ENCODE assay signal across 19 cellular contexts in genomic region chr6:38522322-38522721, GRCh38.
A peak's percentile ranks its signal among the peaks of the same experiment; 100 is the strongest.
DNase-seq lines count a peak whose midpoint lies in the region; ATAC-seq and TF ChIP-seq lines count a peak whose summit lies in the region.
"Had no signal": no experiment of that assay in that cellular context is flagged by ENCODE, and none has a peak within 500 bp of the region (broad histone marks: within the 10 kb centered on the region; RNA-seq: fewer than 3 reads in every experiment).

No MANE protein-coding gene starts in this region.

- no peak overlapping the region for H3K9ac ChIP-seq in GM23248
- H3K9ac ChIP-seq: KMS-11 had no signal

- H4K20me1 ChIP-seq in GM23248 (ENCODE audit: insufficient read depth) = no peaks in the 10 kb centered on the region

- intact Hi-C loops in sciatic nerve (cut with DNase I) = no loop called here

- H3K79me2 ChIP-seq in GM23248 (ENCODE audit: insufficient read depth) = no peaks in the 10 kb centered on the region

- in situ Hi-C loops in GM23248 (cut with MboI) = no loop called here

- DNase-seq in GM23248 (peak; percentile 47), choroid plexus epithelial cell (ENCODE audit: low read depth) (peak; percentile 84), hepatic stellate cell (ENCODE audit: low spot score) (peak; percentile 31), sciatic nerve (ENCODE audit: low spot score) (no peak), GOT3 (lab: John Stamatoyannopoulos, UW) (no peak), COLO829 (ENCODE audit: low spot score) (no peak)
- no peak for DNase-seq in stimulated activated CD4-positive, alpha-beta T cell treated with anti-CD3 and anti-CD28 coated beads, Interleukin-4, amount 100 ng/mL, for 1 hour
- DNase-seq: activated CD8-positive, alpha-beta T cell treated with anti-CD3 and anti-CD28 coated beads for 36 hours; activated T-cell treated with anti-CD3 and anti-CD28 coated beads, Interleukin-2, amount 50 U/mL, for 24 hours; effector CD8-positive, alpha-beta T cell; NCI-H1092 treated with DMSO at 0.1 percent for 48 hours; NCI-H2081 treated with DMSO at 0.1 percent for 48 hours; NCI-H510A treated with DMSO at 0.1 percent for 48 hours; small intestine; stimulated activated CD4-positive, alpha-beta T cell treated with anti-CD3 and anti-CD28 coated beads, Interleukin-4, amount 100 ng/mL, for 4 hours had no signal

- H3K27ac ChIP-seq in GM23248 = no peak overlapping the region
- H3K27ac ChIP-seq: cardiac muscle cell, KMS-11 had no signal

- H3K4me3 ChIP-seq in GM23248 (no peak overlapping the region), choroid plexus epithelial cell (ENCODE audit: low read depth, low read length) (no peak overlapping the region)
- H3K4me3 ChIP-seq: cardiac muscle cell, esophagus muscularis mucosa had no signal

- no peak overlapping the region for H3K4me2 ChIP-seq in GM23248 (ENCODE audit: unreplicated experiment)
- H3K4me2 ChIP-seq: KMS-11 had no signal

- H2AFZ ChIP-seq in GM23248 = no peak overlapping the region

- H3K36me3 ChIP-seq in GM23248 (ENCODE audit: low read depth) = no peaks in the 10 kb centered on the region
- H3K36me3 ChIP-seq: cardiac muscle cell, esophagus muscularis mucosa had no signal

- no peaks in the 10 kb centered on the region for H3K9me3 ChIP-seq in GM23248 (ENCODE audit: low read depth)

- peaks cover 6% of the 10 kb centered on the region; the same call in 1 of the 2 replicates for H3K4me1 ChIP-seq in GM23248 (ENCODE audit: insufficient read depth)

- WGBS in GM23248 (ENCODE audit: low coverage in 1 of 2, low lambda C conversion rate in 2 of 2, missing lambda C conversion rate in 2 of 2), 2 experiments = 28 to 30% methylated on average over 2 of the region's 2 CpGs

- no peaks in the 10 kb centered on the region for H3K27me3 ChIP-seq in GM23248 (replicated peaks; ENCODE audit: insufficient read depth)
- H3K27me3 ChIP-seq: cardiac muscle cell, esophagus muscularis mucosa had no signal

- TF ChIP-seq CTCF in choroid plexus epithelial cell (conservative IDR thresholded peaks at IDR 0.05; ENCODE audit: low read depth, low read length) = no peak

- ATAC-seq in sciatic nerve (peak; percentile 52), GM19452 (IDR thresholded peaks at IDR 0.05; ENCODE audit: unreplicated experiment) (no peak)
- ATAC-seq: activated CD8-positive, alpha-beta T cell treated with anti-CD3 and anti-CD28 coated beads for 36 hours had no signal

- H3K9me2 ChIP-seq in GM23248 (ENCODE audit: insufficient read depth) = no peaks in the 10 kb centered on the region

- H3F3A ChIP-seq in GM23248 (ENCODE audit: insufficient read depth) = no peaks in the 10 kb centered on the region

Comparison
In these comparisons a context has a peak if more than half of its experiments do, and no peak if none do; other contexts are left out.
1. DNase-seq: peak in GM23248 (single experiment), choroid plexus epithelial cell (single experiment) and hepatic stellate cell (single experiment); none in sciatic nerve (single experiment), GOT3 (single experiment), COLO829 (single experiment) and stimulated activated CD4-positive, alpha-beta T cell treated with anti-CD3 and anti-CD28 coated beads, Interleukin-4, amount 100 ng/mL, for 1 hour (single experiment).